ENCODE assay signal across 8 cellular contexts in the genomic region with DNA sequence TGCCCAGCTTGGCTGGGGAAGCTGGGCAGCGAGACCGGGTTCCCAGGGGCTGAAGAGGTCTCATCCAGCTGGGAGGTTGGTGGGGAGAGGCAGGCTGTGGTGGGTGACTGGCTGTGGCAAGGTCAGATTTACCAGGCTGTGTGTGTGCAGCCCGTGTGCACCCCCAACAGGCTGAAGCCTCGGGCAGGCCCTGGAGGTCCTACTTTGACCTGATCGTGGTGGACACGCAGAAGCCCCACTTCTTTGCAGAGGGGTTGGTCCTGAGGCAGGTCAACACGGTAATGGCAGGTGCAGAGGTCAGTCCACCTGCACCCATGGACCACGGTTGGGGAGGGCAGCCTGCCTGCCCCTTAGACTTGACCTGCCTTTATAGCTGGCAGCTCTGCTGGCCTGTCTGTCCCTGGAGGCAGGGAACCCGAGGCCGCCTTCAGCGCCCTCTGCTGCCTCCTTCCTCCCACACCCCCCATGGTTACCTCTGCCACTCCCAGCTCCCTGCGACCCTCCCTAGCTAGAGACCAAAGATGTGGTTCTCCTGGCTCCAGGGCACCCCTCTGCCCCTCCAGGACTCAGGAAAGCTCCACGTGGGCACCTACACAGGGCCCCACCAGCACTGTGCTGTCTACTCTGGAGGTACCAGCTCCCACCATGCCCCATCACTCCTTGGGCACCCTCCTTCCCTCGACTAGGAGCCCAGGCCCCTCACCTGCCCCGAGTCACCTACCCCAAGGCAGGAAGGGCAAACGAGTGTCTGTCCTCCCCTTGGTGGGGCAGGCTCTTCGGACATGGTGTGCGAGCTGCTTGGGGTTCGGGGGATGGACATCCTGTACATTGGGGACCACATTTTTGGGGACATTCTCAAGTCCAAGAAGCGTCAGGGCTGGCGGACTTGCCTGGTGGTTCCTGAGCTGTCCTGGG. TPM values are rescaled to one million over a fixed set of nuclear protein-coding genes. Genes with fewer than 3 reads are reported as not detected.
A peak's percentile ranks its signal among the peaks of the same experiment; 100 is the strongest.
DNase-seq lines count a peak whose midpoint lies in the region; ATAC-seq lines count a peak whose summit lies in the region.
"Had no signal": no experiment of that assay in that cellular context is flagged by ENCODE, and none has a peak within 500 bp of the region (broad histone marks: within the 10 kb centered on the region; RNA-seq: fewer than 3 reads in every experiment).

No MANE protein-coding gene starts in this region.

- no peak overlapping the region for H3K4me2 ChIP-seq in mesendoderm (ENCODE audit: low read length)

- no peak overlapping the region for H2AK5ac ChIP-seq in mesendoderm (ENCODE audit: low read length)

- no peaks in the 10 kb centered on the region for H3K79me2 ChIP-seq in mesendoderm (ENCODE audit: control insufficient read depth, insufficient read depth, low read length)

- H4K8ac ChIP-seq in mesendoderm (ENCODE audit: low read depth, low read length): no peak overlapping the region

- H4K5ac ChIP-seq in mesendoderm (ENCODE audit: low read length): no peak overlapping the region

- no peak overlapping the region for H3K27ac ChIP-seq in mesendoderm (ENCODE audit: low read depth, low read length)

- no peak overlapping the region for H3K4me3 ChIP-seq in mesendoderm (ENCODE audit: low read length)

- no peak overlapping the region for H3K9ac ChIP-seq in mesendoderm (ENCODE audit: low read length)

- no peaks in the 10 kb centered on the region for H3K79me1 ChIP-seq in mesendoderm (ENCODE audit: low read length)

- DNase-seq in GDM1 (lab: John Stamatoyannopoulos, UW) (peak; percentile 67), HuH-7.5 (ENCODE audit: low spot score) (peak; percentile 53), UCSD-AML1 (lab: John Stamatoyannopoulos, UW; ENCODE audit: unreplicated experiment) (peak; percentile 81), mesendoderm (peak; percentile 49), midbrain (lab: John Stamatoyannopoulos, UW) (no peak)

- no CpG with 5 or more reads among the region's 21 CpGs for WGBS in mesendoderm (ENCODE audit: extremely low coverage, insufficient coverage, low lambda C conversion rate)

- H3K4ac ChIP-seq in mesendoderm (ENCODE audit: low read depth, low read length): no peak overlapping the region

- H2BK120ac ChIP-seq in mesendoderm (ENCODE audit: low read depth, low read length): no peak overlapping the region

- no peaks in the 10 kb centered on the region for H3K36me3 ChIP-seq in mesendoderm (ENCODE audit: control insufficient read depth, insufficient read depth, low read length)

- H2BK15ac ChIP-seq in mesendoderm (replicated peaks; ENCODE audit: low read depth): no peak overlapping the region

- H3K56ac ChIP-seq in mesendoderm (ENCODE audit: low read length): no peak overlapping the region

- no peak overlapping the region for H3K18ac ChIP-seq in mesendoderm (ENCODE audit: low read length)

- no peaks in the 10 kb centered on the region for H3K4me1 ChIP-seq in mesendoderm (ENCODE audit: control insufficient read depth, low read depth, low read length)

- no peak overlapping the region for H3K23ac ChIP-seq in mesendoderm (ENCODE audit: low read length)

- no peaks in the 10 kb centered on the region for H3K27me3 ChIP-seq in mesendoderm (ENCODE audit: insufficient read depth, low read length, poor library complexity)

- no peak for ATAC-seq in HG03442 (IDR thresholded peaks at IDR 0.05; ENCODE audit: unreplicated experiment)
- ATAC-seq in HG03521 (IDR thresholded peaks at IDR 0.05; ENCODE audit: unreplicated experiment): no peak
- ATAC-seq: activated T-cell treated with anti-CD3 and anti-CD28 coated beads, Interleukin-2, amount 50 U/mL, for 72 hours had no signal

- no peak overlapping the region for H2BK5ac ChIP-seq in mesendoderm (ENCODE audit: low read length)

RNA-seq across cellular contexts. Expression of a gene that starts 4.0 kb away (rescaled TPM):
- not detected for polyA plus RNA-seq in mesendoderm (2013, experiment 1 of 2)
- polyA plus RNA-seq in mesendoderm (2013, experiment 2 of 2): 3.1 TPM

RNA-seq across cellular contexts. Expression of a gene that starts 39.5 kb away (rescaled TPM):
- 18.4 TPM for polyA plus RNA-seq in mesendoderm (2013, experiment 1 of 2)
- polyA plus RNA-seq in mesendoderm (2013, experiment 2 of 2): 17.9 TPM

RNA-seq across cellular contexts. Expression of a gene that starts 59.4 kb away (rescaled TPM):
- polyA plus RNA-seq in mesendoderm (2013, experiment 1 of 2): 0.53 TPM
- 0.59 TPM for polyA plus RNA-seq in mesendoderm (2013, experiment 2 of 2)
